8 cellular contexts compared by ENCODE assay signal in the genomic region with DNA sequence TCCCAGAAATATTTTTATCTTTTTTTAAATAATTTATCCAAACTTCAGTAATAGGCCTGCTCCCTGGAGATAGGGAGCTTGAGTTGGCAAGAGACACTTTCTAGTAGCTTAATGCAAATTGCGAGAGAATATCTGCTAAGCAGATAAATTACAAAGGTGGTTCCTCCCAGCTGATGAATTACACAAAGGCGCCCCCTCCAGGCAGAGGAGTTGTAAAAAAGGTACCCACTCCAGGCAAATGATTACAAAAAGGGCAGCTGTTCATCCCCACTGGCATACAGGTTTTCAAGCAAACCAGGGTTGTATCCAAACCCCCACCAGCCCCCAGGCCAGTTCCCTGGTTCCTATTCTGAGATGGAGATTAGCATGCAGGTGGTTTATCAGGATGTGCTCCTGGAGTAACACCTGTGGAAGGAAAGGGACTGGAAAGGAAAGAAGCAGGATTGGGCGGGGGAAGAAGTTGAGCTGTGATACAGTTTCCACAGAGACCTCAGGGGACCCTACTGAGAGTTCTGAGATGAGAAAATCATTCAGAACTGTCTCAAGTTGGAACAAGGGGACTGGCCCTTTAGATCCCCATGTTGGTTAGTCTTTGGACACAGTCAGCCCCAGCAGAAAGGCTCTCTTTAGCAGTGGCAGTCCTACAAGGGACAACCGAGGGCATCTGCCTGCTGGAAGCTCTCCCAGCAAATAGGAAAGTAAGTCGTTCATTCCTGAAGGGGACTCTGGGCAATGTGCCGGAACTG. TPM values are rescaled to one million over a fixed set of nuclear protein-coding genes. Genes with fewer than 3 reads are reported as not detected.
DNase-seq lines count a peak whose midpoint lies in the region; ATAC-seq and TF ChIP-seq lines count a peak whose summit lies in the region.

No MANE protein-coding gene starts in this region.

- no peak for TF ChIP-seq CTCF in dorsolateral prefrontal cortex (IDR thresholded peaks at IDR 0.05 in 54 of 56, conservative IDR thresholded peaks at IDR 0.05 in 2 of 56; ENCODE audit: low read depth in 1 of 56, partially characterized antibody in 56 of 56)
- TF ChIP-seq CTCF in omental fat pad (IDR thresholded peaks at IDR 0.05): no peak

- H3K27ac ChIP-seq in dorsolateral prefrontal cortex: no peak overlapping the region

- DNase-seq in NCI-H146 (lab: John Stamatoyannopoulos, UW): peak; percentile 4
- no peak for DNase-seq in NCI-H146 treated with DMSO at 0.1 percent for 48 hours (lab: John Stamatoyannopoulos, UW; ENCODE audit: unreplicated experiment)
- DNase-seq in Kasumi-1 (lab: John Stamatoyannopoulos, UW): peak; percentile 37 to 53
- peak; percentile 18 for DNase-seq in adipocyte (ENCODE audit: low read depth)
- DNase-seq in renal cortical epithelial cell (ENCODE audit: low read depth): peak; percentile 5
- no peak for DNase-seq in dorsolateral prefrontal cortex
- no peak for DNase-seq in omental fat pad (ENCODE audit: low spot score)

- no peaks in the 10 kb centered on the region for H3K4me1 ChIP-seq in adipocyte (ENCODE audit: control insufficient read depth, insufficient read depth, low read length)

- no peak overlapping the region for H3K4me3 ChIP-seq in adipocyte (ENCODE audit: low read length)
- no peak overlapping the region for H3K4me3 ChIP-seq in dorsolateral prefrontal cortex

- no peaks in the 10 kb centered on the region for H3K36me3 ChIP-seq in adipocyte (ENCODE audit: control insufficient read depth, insufficient read depth, low read length, severe bottlenecking)

- ATAC-seq in omental fat pad (ENCODE audit: low FRiP score) (no peak), HG02884 (IDR thresholded peaks at IDR 0.05; ENCODE audit: unreplicated experiment) (no peak)

- H3K27me3 ChIP-seq in adipocyte (replicated peaks; ENCODE audit: control insufficient read depth, insufficient read depth, low read length) (no peaks in the 10 kb centered on the region), dorsolateral prefrontal cortex (peaks cover 0 to 17% (median 0%) of the 10 kb centered on the region in 45 donors)

- H3K9ac ChIP-seq in adipocyte (ENCODE audit: low read length): no peak overlapping the region

- H3K9me3 ChIP-seq in adipocyte (ENCODE audit: control insufficient read depth, low read length): no peaks in the 10 kb centered on the region

- intact Hi-C loops in dorsolateral prefrontal cortex (cut with DNase I): no loop called here

RNA-seq across cellular contexts. Expression of a gene that starts 25.5 kb away (rescaled TPM):
- 0.05 TPM in 1 of 2 replicates, not detected in the other for total RNA-seq in renal cortical epithelial cell
- 1 to 10 TPM in 7 of 120 experiments, under 1 TPM in 36, not detected in 77; 0.22 to 1.5 (median 0.58) TPM for total RNA-seq in dorsolateral prefrontal cortex
- under 1 TPM in 1 of 4 donors, not detected in 3; 0.36 TPM for total RNA-seq in omental fat pad

Comparison
In these comparisons a context has a peak if more than half of its experiments do, and no peak if none do; other contexts are left out.
1. DNase-seq: peak in NCI-H146 (single experiment), Kasumi-1 (2 of 2), adipocyte (single experiment) and renal cortical epithelial cell (single experiment); none in NCI-H146 treated with DMSO at 0.1 percent for 48 hours (single experiment), dorsolateral prefrontal cortex (0 of 10) and omental fat pad (single experiment).